Comparison of ENCODE assay signal across 8 cellular contexts in genomic region chr13:101452519-101453485, GRCh38. TPM values are rescaled to one million over a fixed set of nuclear protein-coding genes. Genes with fewer than 3 reads are reported as not detected.
DNase-seq lines count a peak whose midpoint lies in the region; ATAC-seq, FAIRE-seq and TF ChIP-seq lines count a peak whose summit lies in the region.

TSS of gene ITGBL1 (plus strand) at chr13:101452675. CDS start at chr13:101452834, 159 bp downstream.

- H3K27ac ChIP-seq in pancreas (peak within 1 kb of the TSS in 1 of 4 donors; percentile 21), smooth muscle cell (ENCODE audit: low read depth) (no peak within 1 kb of the TSS)

- no peaks in the 10 kb centered on the region for H3K27me3 ChIP-seq in pancreas
- no peaks in the 10 kb centered on the region for H3K27me3 ChIP-seq in smooth muscle cell (ENCODE audit: low read depth)

- H3K4me1 ChIP-seq in pancreas, result no peaks in the 10 kb centered on the region
- H3K4me1 ChIP-seq in smooth muscle cell (ENCODE audit: low read depth), result no peaks in the 10 kb centered on the region

- 72 to 74% methylated on average over 18 of the region's 18 CpGs for WGBS in pancreas, 2 donors
- WGBS in smooth muscle cell (ENCODE audit: low lambda C conversion rate), result 95% methylated on average over 18 of the region's 18 CpGs

- H3F3A ChIP-seq in smooth muscle cell (ENCODE audit: low read depth), result peaks cover 5% of the 10 kb centered on the region

- no peaks in the 10 kb centered on the region for H3K36me3 ChIP-seq in pancreas
- H3K36me3 ChIP-seq in smooth muscle cell (ENCODE audit: low read depth), result no peaks in the 10 kb centered on the region

- no peaks in the 10 kb centered on the region for H4K20me1 ChIP-seq in smooth muscle cell (ENCODE audit: low read depth)

- H3K79me2 ChIP-seq in smooth muscle cell (ENCODE audit: low read depth), result no peaks in the 10 kb centered on the region

- H3K4me3 ChIP-seq in pancreas, result peak within 1 kb of the TSS; percentile 27 to 56 (median 43)
- H3K4me3 ChIP-seq in smooth muscle cell, result no peak within 1 kb of the TSS

- ATAC-seq in GM19455 (IDR thresholded peaks at IDR 0.05; ENCODE audit: unreplicated experiment) (peak; percentile 90), HG03521 (IDR thresholded peaks at IDR 0.05; ENCODE audit: unreplicated experiment) (peak; percentile 77), pancreas (peak; percentile 15 to 45 (median 34))

- FAIRE-seq in pancreas (lab: Jason Lieb, UNC), result no peak

- H3K9me3 ChIP-seq in pancreas (no peaks in the 10 kb centered on the region), smooth muscle cell (replicated peaks; ENCODE audit: low read depth) (no peaks in the 10 kb centered on the region)

- DNase-seq in AG20443 (ENCODE audit: low spot score), result peak; percentile 72
- peak; percentile 9 to 17 for DNase-seq in dermis microvascular lymphatic vessel endothelial cell (ENCODE audit: low read depth in 2 of 2)
- DNase-seq in pancreas, result peak in 2 of 6 donors; percentile 19 to 56
- DNase-seq in smooth muscle cell (lab: John Stamatoyannopoulos, UW; ENCODE audit: unreplicated experiment), result no peak
- DNase-seq in DMS 273 treated with DMSO at 0.1 percent for 48 hours (lab: John Stamatoyannopoulos, UW), result no peak
- DNase-seq in HuH-7 (ENCODE audit: low spot score), result no peak

- no peak within 1 kb of the TSS for H2AFZ ChIP-seq in smooth muscle cell (ENCODE audit: low read depth)

- no peak within 1 kb of the TSS for H3K4me2 ChIP-seq in smooth muscle cell

- intact Hi-C loops in pancreas (cut with DNase I), result no loop called here

- TF ChIP-seq CTCF in pancreas (IDR thresholded peaks at IDR 0.05) (no peak), smooth muscle cell (IDR thresholded peaks at IDR 0.05; ENCODE audit: borderline replicate concordance, insufficient read depth, poor library complexity, severe bottlenecking) (no peak)

- no peak within 1 kb of the TSS for H3K9ac ChIP-seq in smooth muscle cell (ENCODE audit: low read depth)

RNA-seq across cellular contexts. Expression of gene ITGBL1, which starts in this region (rescaled TPM):
- total RNA-seq in dermis microvascular lymphatic vessel endothelial cell (9.8 and 14.2 TPM in 2 replicates), pancreas (1 to 10 TPM in 3 of 6 donors, under 1 TPM in 3; 0.63 to 9.5 (median 1.4) TPM), smooth muscle cell (0.36 TPM in 1 of 2 replicates, not detected in the other)
- polyA plus RNA-seq in pancreas (1 to 10 TPM; 1.5 to 1.6 TPM), smooth muscle cell (0.29 TPM in 1 of 2 replicates, not detected in the other)

Comparison
In these comparisons a context has a peak if more than half of its experiments do, and no peak if none do; other contexts are left out.
1. DNase-seq: peak in AG20443 (single experiment) and dermis microvascular lymphatic vessel endothelial cell (2 of 2); none in smooth muscle cell (single experiment), DMS 273 treated with DMSO at 0.1 percent for 48 hours (single experiment) and HuH-7 (single experiment).
2. ATAC-seq: peak in every context shown above with its lines; median percentile 90 in GM19455; 77 in HG03521; 34 in pancreas.